Comparison of ENCODE assay signal across 1 cellular context in the genomic region with DNA sequence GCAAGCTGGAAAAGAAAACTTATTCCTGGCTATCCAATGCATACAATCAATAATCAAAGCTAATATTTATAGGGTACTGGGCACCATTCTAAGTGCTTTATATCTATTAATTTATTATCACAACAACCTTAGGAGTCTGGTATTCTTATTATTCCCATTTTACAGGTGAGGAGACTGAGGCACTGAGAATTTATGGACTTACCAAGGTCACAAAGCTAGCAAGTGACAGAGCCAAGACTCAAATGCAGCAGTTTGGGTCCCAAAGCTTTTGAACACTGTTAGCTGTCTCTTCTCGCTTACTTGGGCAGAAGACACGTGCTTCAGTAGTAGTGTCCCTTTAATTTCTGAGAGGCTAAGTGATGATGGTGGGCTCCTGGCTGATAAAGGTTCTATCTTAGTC.
TF ChIP-seq lines count a peak whose summit lies in the region.

No MANE protein-coding gene starts in this region.

TF ChIP-seq in GM23338, 12 proteins besides CTCF, POLR2A, EP300 and RAD21 (continued from another document):
- TF ChIP-seq REST (IDR thresholded peaks at IDR 0.05; ENCODE audit: unreplicated experiment) (no peak), ZNF114 (CRISPR knock-in tag; IDR thresholded peaks at IDR 0.05) (no peak)
